In the genomic region with DNA sequence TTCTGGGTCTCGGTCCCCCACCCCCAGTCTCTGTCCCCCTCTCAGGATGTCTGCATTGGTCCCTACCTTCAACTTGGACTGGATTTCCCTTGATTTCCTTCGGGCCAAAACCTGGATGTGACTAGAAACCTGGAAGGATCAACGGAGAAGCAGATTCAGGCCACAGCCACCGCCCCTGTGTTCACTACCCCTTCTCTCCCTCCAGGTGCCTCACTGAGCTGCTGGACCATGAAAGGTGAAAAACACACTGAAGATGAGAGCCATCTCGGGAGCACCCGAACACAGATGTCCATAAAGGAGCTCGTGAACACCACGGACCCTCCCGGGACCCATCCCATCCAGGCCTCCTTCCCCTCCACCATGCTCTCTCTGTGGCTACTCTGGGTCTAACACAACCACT, we compare ENCODE assay signal across 1 cellular context.
TF ChIP-seq lines count a peak whose summit lies in the region.

No MANE protein-coding gene starts in this region.

TF ChIP-seq in GM12878, 131 proteins besides CTCF, POLR2A, EP300 and RAD21:
- TF ChIP-seq, protein P1, sequence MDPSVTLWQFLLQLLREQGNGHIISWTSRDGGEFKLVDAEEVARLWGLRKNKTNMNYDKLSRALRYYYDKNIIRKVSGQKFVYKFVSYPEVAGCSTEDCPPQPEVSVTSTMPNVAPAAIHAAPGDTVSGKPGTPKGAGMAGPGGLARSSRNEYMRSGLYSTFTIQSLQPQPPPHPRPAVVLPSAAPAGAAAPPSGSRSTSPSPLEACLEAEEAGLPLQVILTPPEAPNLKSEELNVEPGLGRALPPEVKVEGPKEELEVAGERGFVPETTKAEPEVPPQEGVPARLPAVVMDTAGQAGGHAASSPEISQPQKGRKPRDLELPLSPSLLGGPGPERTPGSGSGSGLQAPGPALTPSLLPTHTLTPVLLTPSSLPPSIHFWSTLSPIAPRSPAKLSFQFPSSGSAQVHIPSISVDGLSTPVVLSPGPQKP (IDR thresholded peaks at IDR 0.05; ENCODE audit: low read depth, low read length), result no peak
- TF ChIP-seq SMC3 (IDR thresholded peaks at IDR 0.05; ENCODE audit: borderline replicate concordance, low read length) (no peak), EZH2 (IDR thresholded peaks at IDR 0.05; ENCODE audit: borderline replicate concordance, control insufficient read depth, low read depth, low read length) (no peak), CREB1 (IDR thresholded peaks at IDR 0.05; ENCODE audit: low read depth) (no peak), WRNIP1 (IDR thresholded peaks at IDR 0.05; ENCODE audit: borderline replicate concordance, low read depth, low read length) (no peak)
